In the genomic region with DNA sequence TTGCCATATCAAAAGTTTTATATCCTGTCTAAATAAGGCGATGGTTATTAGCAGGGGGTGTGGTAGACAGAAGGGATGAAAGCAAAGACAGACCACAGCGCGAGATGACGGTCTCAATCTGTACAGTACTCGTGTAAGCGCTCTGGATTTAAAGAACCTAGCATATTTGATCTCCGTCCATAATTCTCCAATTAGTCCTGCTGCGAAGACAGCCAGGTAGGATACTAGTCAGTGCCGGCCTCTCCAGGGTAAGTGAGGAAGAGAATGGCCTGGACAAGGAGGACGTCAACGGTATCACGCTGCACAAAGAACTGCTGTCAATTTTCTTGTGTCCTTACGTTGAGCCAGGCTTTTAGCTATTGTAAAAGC, we compare ENCODE assay signal across 2 cellular contexts.
TF ChIP-seq lines count a peak whose summit lies in the region.

No MANE protein-coding gene starts in this region.

TF ChIP-seq in HEK293, 187 proteins besides CTCF, POLR2A, EP300 and RAD21:
- TF ChIP-seq, protein P1, sequence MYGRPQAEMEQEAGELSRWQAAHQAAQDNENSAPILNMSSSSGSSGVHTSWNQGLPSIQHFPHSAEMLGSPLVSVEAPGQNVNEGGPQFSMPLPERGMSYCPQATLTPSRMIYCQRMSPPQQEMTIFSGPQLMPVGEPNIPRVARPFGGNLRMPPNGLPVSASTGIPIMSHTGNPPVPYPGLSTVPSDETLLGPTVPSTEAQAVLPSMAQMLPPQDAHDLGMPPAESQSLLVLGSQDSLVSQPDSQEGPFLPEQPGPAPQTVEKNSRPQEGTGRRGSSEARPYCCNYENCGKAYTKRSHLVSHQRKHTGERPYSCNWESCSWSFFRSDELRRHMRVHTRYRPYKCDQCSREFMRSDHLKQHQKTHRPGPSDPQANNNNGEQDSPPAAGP (tag by site-specific recombination; IDR thresholded peaks at IDR 0.05) = no peak
- TF ChIP-seq ZNF274 (IDR thresholded peaks at IDR 0.05; ENCODE audit: low read length) (no peak), ZNF274 (tag by site-specific recombination; IDR thresholded peaks at IDR 0.05; ENCODE audit: borderline replicate concordance) (no peak), ZNF596 (tag by site-specific recombination; IDR thresholded peaks at IDR 0.05) (no peak), ZNF707 (tag by site-specific recombination; IDR thresholded peaks at IDR 0.05) (no peak), ZNF843 (tag by site-specific recombination; IDR thresholded peaks at IDR 0.05) (no peak), KLF9 (tag by site-specific recombination; IDR thresholded peaks at IDR 0.05; ENCODE audit: low read depth) (peak; percentile 42), KLF16 (tag by site-specific recombination; IDR thresholded peaks at IDR 0.05) (no peak), ZBTB1 (tag by site-specific recombination; IDR thresholded peaks at IDR 0.05) (no peak), SCRT2 (tag by site-specific recombination; IDR thresholded peaks at IDR 0.05) (no peak)

TF ChIP-seq in H1, 55 proteins besides CTCF, POLR2A, EP300 and RAD21:
- TF ChIP-seq ASH2L (IDR thresholded peaks at IDR 0.05; ENCODE audit: low read length) (no peak), SRF (IDR thresholded peaks at IDR 0.05; ENCODE audit: low read depth, low read length) (no peak), BACH1 (IDR thresholded peaks at IDR 0.05; ENCODE audit: low read length) (no peak), HDAC2 (IDR thresholded peaks at IDR 0.05; ENCODE audit: borderline replicate concordance in 1 of 2, low read depth in 2 of 2, low read length in 2 of 2) (no peak), RFX5 (IDR thresholded peaks at IDR 0.05; ENCODE audit: borderline replicate concordance, low read depth, low read length) (no peak), PHF8 (conservative IDR thresholded peaks at IDR 0.05; ENCODE audit: low read depth, low read length) (no peak), RXRA (IDR thresholded peaks at IDR 0.05; ENCODE audit: insufficient read depth, low read depth, low read length) (no peak), SIRT6 (IDR thresholded peaks at IDR 0.05; ENCODE audit: low read length) (no peak), BCL11A (IDR thresholded peaks at IDR 0.05; ENCODE audit: low read depth in 2 of 2, low read length in 2 of 2) (no peak), CHD2 (IDR thresholded peaks at IDR 0.05; ENCODE audit: low read length) (no peak), YY1 (IDR thresholded peaks at IDR 0.05; ENCODE audit: low read depth, low read length) (no peak), SP1 (IDR thresholded peaks at IDR 0.05; ENCODE audit: low read depth, low read length) (no peak), CHD1 (IDR thresholded peaks at IDR 0.05; ENCODE audit: low read depth, low read length) (no peak), SIX5 (IDR thresholded peaks at IDR 0.05; ENCODE audit: low read depth, low read length) (no peak), GTF2F1 (IDR thresholded peaks at IDR 0.05; ENCODE audit: borderline replicate concordance, low read depth, low read length) (no peak), POLR2AphosphoS5 (IDR thresholded peaks at IDR 0.05; ENCODE audit: low read depth, low read length) (no peak), CTBP2 (IDR thresholded peaks at IDR 0.05; ENCODE audit: borderline replicate concordance, insufficient read depth, insufficient read length, low read length) (no peak)
